Comparison of ENCODE assay signal across 9 cellular contexts in genomic region chr15:72203507-72203837, GRCh38. TPM values are rescaled to one million over a fixed set of nuclear protein-coding genes. Genes with fewer than 3 reads are reported as not detected.
DNase-seq lines count a peak whose midpoint lies in the region; ATAC-seq and TF ChIP-seq lines count a peak whose summit lies in the region.
"Had no signal": no experiment of that assay in that cellular context is flagged by ENCODE, and none has a peak within 500 bp of the region (broad histone marks: within the 10 kb centered on the region; RNA-seq: fewer than 3 reads in every experiment).

No MANE protein-coding gene starts in this region.

- peak overlapping the region; percentile 36 to 79 (median 78) for H3K27ac ChIP-seq in thyroid gland
- H3K27ac ChIP-seq: SJCRH30 had no signal

- peaks cover 43% of the 10 kb centered on the region for H3K4me1 Mint-ChIP-seq in activated T-cell treated with anti-CD3 and anti-CD28 coated beads, Interleukin-2, amount 50 U/mL, for 24 hours (ENCODE audit: low read depth)
- peaks cover 58% of the 10 kb centered on the region for H3K4me1 Mint-ChIP-seq in brain

- no peaks in the 10 kb centered on the region for H3K27me3 Mint-ChIP-seq in activated T-cell treated with anti-CD3 and anti-CD28 coated beads, Interleukin-2, amount 50 U/mL, for 24 hours
- no peaks in the 10 kb centered on the region for H3K27me3 Mint-ChIP-seq in brain

- no peak overlapping the region for H3K4me3 Mint-ChIP-seq in activated T-cell treated with anti-CD3 and anti-CD28 coated beads, Interleukin-2, amount 50 U/mL, for 24 hours
- peak overlapping the region; percentile 30 to 56 (median 44) for H3K4me3 Mint-ChIP-seq in brain

- DNase-seq in activated T-cell treated with anti-CD3 and anti-CD28 coated beads, Interleukin-2, amount 50 U/mL, for 24 hours = no peak
- DNase-seq in activated T-cell treated with anti-CD3 and anti-CD28 coated beads, Interleukin-2, amount 50 U/mL, for 1 hour = no peak
- DNase-seq in islet precursor cell (peak; percentile 49), thyroid gland (peak; percentile 98 to 99)
- DNase-seq: SJCRH30 had no signal

- no peaks in the 10 kb centered on the region for H3K9me3 ChIP-seq in thyroid gland
- H3K9me3 ChIP-seq: SJCRH30 had no signal

- H3K9me3 Mint-ChIP-seq in activated T-cell treated with anti-CD3 and anti-CD28 coated beads, Interleukin-2, amount 50 U/mL, for 24 hours = no peaks in the 10 kb centered on the region
- H3K9me3 Mint-ChIP-seq in brain = no peaks in the 10 kb centered on the region

- H3K36me3 ChIP-seq in thyroid gland = peaks cover 69 to 70% of the 10 kb centered on the region in 2 donors

- ATAC-seq in GM18868 (IDR thresholded peaks at IDR 0.05; ENCODE audit: unreplicated experiment) = no peak
- no peak for ATAC-seq in GM21367 (IDR thresholded peaks at IDR 0.05; ENCODE audit: unreplicated experiment)
- ATAC-seq in HG02588 (IDR thresholded peaks at IDR 0.05; ENCODE audit: unreplicated experiment) = no peak

- no peaks in the 10 kb centered on the region for H3K27me3 ChIP-seq in thyroid gland
- H3K27me3 ChIP-seq: SJCRH30 had no signal

- no peak overlapping the region for H3K4me3 ChIP-seq in thyroid gland (replicated peaks in 1 of 3)
- H3K4me3 ChIP-seq: SJCRH30 had no signal

- WGBS in thyroid gland, 2 donors = 5 to 7% methylated on average over 5 of the region's 5 CpGs

- TF ChIP-seq CTCF in brain (conservative IDR thresholded peaks at IDR 0.05) = no peak
- no peak for TF ChIP-seq CTCF in thyroid gland (IDR thresholded peaks at IDR 0.05)

- intact Hi-C loops in thyroid gland (cut with DNase I) = loop anchor here (5.0 kb wide), 1 partner anchor 69 kb away; the partner anchor contains the start of gene PARP6

- H3K4me1 ChIP-seq in thyroid gland = peaks cover 6 to 25% of the 10 kb centered on the region in 2 donors

- H3K27ac Mint-ChIP-seq in activated T-cell treated with anti-CD3 and anti-CD28 coated beads, Interleukin-2, amount 50 U/mL, for 24 hours = peak overlapping the region; percentile 89
- H3K27ac Mint-ChIP-seq in brain = peak overlapping the region; percentile 81 to 96 (median 94)

- peak in 1 of 2 donors; percentile 46 for TF ChIP-seq POLR2A in thyroid gland (IDR thresholded peaks at IDR 0.05)

- peaks cover 100% of the 10 kb centered on the region for H3K36me3 Mint-ChIP-seq in activated T-cell treated with anti-CD3 and anti-CD28 coated beads, Interleukin-2, amount 50 U/mL, for 24 hours (ENCODE audit: low read depth)
- peaks cover 90% of the 10 kb centered on the region for H3K36me3 Mint-ChIP-seq in brain

RNA-seq across cellular contexts. Expression of gene GRAMD2A, which starts 5.9 kb away (rescaled TPM):
- 3.0 TPM for polyA plus RNA-seq in brain (ENCODE audit: insufficient read depth, low read depth, low replicate concordance)
- 10 to 100 TPM in 1 of 4 donors, 1 to 10 TPM in 3; 8.8 to 26.9 (median 9.0) TPM for total RNA-seq in thyroid gland
- total RNA-seq: SJCRH30 had no signal

RNA-seq across cellular contexts. Expression of gene PKM, which starts 27.5 kb away (rescaled TPM):
- 979 TPM for polyA plus RNA-seq in brain (ENCODE audit: insufficient read depth, low read depth, low replicate concordance)
- 100 to 1,000 TPM; 270 to 587 (median 340) TPM for total RNA-seq in thyroid gland

Comparison
In these comparisons a context has a peak if more than half of its experiments do, and no peak if none do; other contexts are left out.
1. DNase-seq: peak in islet precursor cell (single experiment) and thyroid gland (2 of 2); none in activated T-cell treated with anti-CD3 and anti-CD28 coated beads, Interleukin-2, amount 50 U/mL, for 24 hours (single experiment) and activated T-cell treated with anti-CD3 and anti-CD28 coated beads, Interleukin-2, amount 50 U/mL, for 1 hour (single experiment).